8 cellular contexts compared by ENCODE assay signal in the genomic region with DNA sequence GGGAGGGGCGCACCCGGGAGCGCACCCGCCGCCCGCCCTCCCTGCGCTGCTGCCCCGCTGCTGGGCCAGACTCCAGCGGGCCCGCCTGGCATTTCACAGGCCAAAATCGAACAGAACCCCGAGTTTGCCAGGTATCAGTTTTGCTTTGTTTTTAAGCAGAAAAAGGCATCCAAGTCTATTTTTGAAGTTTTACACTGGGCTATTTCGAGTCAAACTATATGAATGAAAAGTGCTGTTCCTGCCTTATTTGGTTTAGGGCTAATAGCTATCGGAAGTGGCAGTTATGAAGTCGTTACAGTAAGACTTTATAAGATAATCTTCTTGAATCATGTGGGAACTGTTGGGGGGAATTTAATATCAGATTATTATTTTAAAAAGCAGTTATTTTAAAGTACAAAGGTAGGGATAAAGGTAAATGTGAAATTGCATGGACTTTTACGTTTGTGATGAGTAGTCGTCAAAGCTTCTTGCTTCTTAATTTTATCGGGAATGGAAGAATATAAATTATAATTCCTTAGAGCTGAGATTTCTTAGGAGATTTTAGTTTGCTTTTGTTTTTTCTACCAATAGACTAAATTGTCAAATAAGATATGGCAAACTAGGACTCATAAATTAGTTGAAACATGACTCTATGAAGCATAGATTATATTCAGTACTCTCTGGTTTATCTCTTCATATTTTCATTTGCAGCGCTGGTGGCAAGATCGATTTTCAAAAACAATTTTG. TPM values are rescaled to one million over a fixed set of nuclear protein-coding genes. Genes with fewer than 3 reads are reported as not detected.
DNase-seq lines count a peak whose midpoint lies in the region; ATAC-seq and TF ChIP-seq lines count a peak whose summit lies in the region.

No MANE protein-coding gene starts in this region.

- H3K36me3 ChIP-seq in HCT116 (ENCODE audit: control insufficient read depth in 1 of 2, insufficient read depth in 2 of 2, low read length in 2 of 2) (no peaks in the 10 kb centered on the region), adipocyte (ENCODE audit: control insufficient read depth, insufficient read depth, low read length, severe bottlenecking) (no peaks in the 10 kb centered on the region), left lung (no peaks in the 10 kb centered on the region), upper lobe of right lung (no peaks in the 10 kb centered on the region)

- POLR2A ChIA-PET in HCT116 (lab: Charles Lee) = no interaction called here

- H3K27me3 ChIP-seq in HCT116 (ENCODE audit: insufficient read depth, low read length) (no peaks in the 10 kb centered on the region), adipocyte (replicated peaks; ENCODE audit: control insufficient read depth, insufficient read depth, low read length) (no peaks in the 10 kb centered on the region), left lung (peaks cover 0 to 23% of the 10 kb centered on the region in 2 donors), upper lobe of right lung (no peaks in the 10 kb centered on the region)

- CTCF ChIA-PET in HCT116 (lab: Charles Lee) = no interaction called here

- H4K20me1 ChIP-seq in HCT116 (ENCODE audit: insufficient read depth) = no peaks in the 10 kb centered on the region

- peak; percentile 12 for DNase-seq in AG10803 (ENCODE audit: low read depth)
- no peak for DNase-seq in HCT116 (ENCODE audit: low read depth, low spot score)
- peak; percentile 79 for DNase-seq in adipocyte (ENCODE audit: low read depth)
- no peak for DNase-seq in left lung
- no peak for DNase-seq in upper lobe of right lung
- no peak for DNase-seq in NCI-H1930 (lab: John Stamatoyannopoulos, UW)
- no peak for DNase-seq in DMS53 treated with DMSO at 0.1 percent for 48 hours (lab: John Stamatoyannopoulos, UW; ENCODE audit: unreplicated experiment)
- DNase-seq in epidermal melanocyte (ENCODE audit: insufficient read length, low spot score) = no peak

- peak overlapping the region; percentile 48 for H3K9ac ChIP-seq in HCT116 (ENCODE audit: low read length)
- H3K9ac ChIP-seq in adipocyte (ENCODE audit: low read length) = peak overlapping the region; percentile 91

- no peaks in the 10 kb centered on the region for H3K9me2 ChIP-seq in HCT116 (ENCODE audit: insufficient read depth)

- peak overlapping the region; percentile 91 for H3K4me2 ChIP-seq in HCT116 (ENCODE audit: low read length)

- H3K4me1 ChIP-seq in HCT116 (ENCODE audit: control insufficient read depth in 1 of 2, insufficient read depth in 2 of 2, low read length in 2 of 2) (peaks cover 3 to 8% of the 10 kb centered on the region in 2 experiments; a peak in 2 of 4 replicates), adipocyte (ENCODE audit: control insufficient read depth, insufficient read depth, low read length) (peaks cover 22% of the 10 kb centered on the region), left lung (peaks cover 0 to 26% of the 10 kb centered on the region in 2 donors), upper lobe of right lung (no peaks in the 10 kb centered on the region)

- peak overlapping the region; percentile 93 for H3K4me3 ChIP-seq in AG10803 (ENCODE audit: low read length)
- peak overlapping the region; percentile 65 to 74 for H3K4me3 ChIP-seq in HCT116 (replicated peaks in 1 of 2; ENCODE audit: low read depth in 1 of 2, low read length in 2 of 2)
- H3K4me3 ChIP-seq in adipocyte (ENCODE audit: low read length) = peak overlapping the region; percentile 91
- H3K4me3 ChIP-seq in left lung = peak overlapping the region; percentile 67 to 79
- H3K4me3 ChIP-seq in upper lobe of right lung = peak overlapping the region; percentile 79

- RAD21 ChIA-PET in HCT116 (lab: Charles Lee; ENCODE audit: low non-redundant PET in 1 of 2, low total read pairs in 2 of 2, uncharacterized antibody in 2 of 2, unreplicated experiment in 2 of 2) = no interaction called here

- peak overlapping the region; percentile 8; the same call in 1 of the 2 replicates for H3K27ac ChIP-seq in HCT116 (ENCODE audit: low read depth, low read length)
- H3K27ac ChIP-seq in left lung = peak overlapping the region; percentile 83 to 88
- H3K27ac ChIP-seq in upper lobe of right lung = peak overlapping the region; percentile 84

- intact Hi-C loops in HCT116 (cut with micrococcal nuclease) (no loop called here), left lung (cut with DNase I) (no loop called here), upper lobe of right lung (cut with DNase I) (no loop called here)

- no peak for TF ChIP-seq RAD21 in HCT116 (IDR thresholded peaks at IDR 0.05; ENCODE audit: low read depth)

- no peak for TF ChIP-seq POLR2A in HCT116 (IDR thresholded peaks at IDR 0.05; ENCODE audit: borderline replicate concordance, extremely low read depth, insufficient read depth, insufficient read length)

- H2AFZ ChIP-seq in HCT116 (ENCODE audit: low read depth, low read length, poor library complexity, severe bottlenecking) = no peak overlapping the region

- H3K9me3 ChIP-seq in HCT116 (ENCODE audit: control insufficient read depth in 1 of 2, insufficient read depth in 1 of 2, low read depth in 1 of 2, low read length in 2 of 2) (no peaks in the 10 kb centered on the region), adipocyte (ENCODE audit: control insufficient read depth, low read length) (no peaks in the 10 kb centered on the region), left lung (no peaks in the 10 kb centered on the region), upper lobe of right lung (no peaks in the 10 kb centered on the region)

- no TSS peak for BruUV-seq in HCT116 (replicated peaks; lab: Mats Ljungman, UMichigan)

- TF ChIP-seq CTCF in AG10803 (conservative IDR thresholded peaks at IDR 0.05; ENCODE audit: low read length) = no peak
- no peak for TF ChIP-seq CTCF in HCT116 (IDR thresholded peaks at IDR 0.05 in 2 of 3, conservative IDR thresholded peaks at IDR 0.05 in 1 of 3; ENCODE audit: borderline replicate concordance in 1 of 3, insufficient read depth in 1 of 3, low read depth in 2 of 3, low read length in 2 of 3)
- no peak for TF ChIP-seq CTCF in left lung (IDR thresholded peaks at IDR 0.05)
- TF ChIP-seq CTCF in upper lobe of right lung (IDR thresholded peaks at IDR 0.05) = no peak

- ATAC-seq in HCT116 (no peak), left lung (no peak), upper lobe of right lung (no peak)

- no peaks in the 10 kb centered on the region for H3K79me2 ChIP-seq in HCT116 (ENCODE audit: insufficient read depth, low read length)

TF ChIP-seq in HCT116, 20 proteins besides CTCF, POLR2A, EP300 and RAD21 (continues in another document):
- TF ChIP-seq, protein P1, sequence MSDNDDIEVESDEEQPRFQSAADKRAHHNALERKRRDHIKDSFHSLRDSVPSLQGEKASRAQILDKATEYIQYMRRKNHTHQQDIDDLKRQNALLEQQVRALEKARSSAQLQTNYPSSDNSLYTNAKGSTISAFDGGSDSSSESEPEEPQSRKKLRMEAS (IDR thresholded peaks at IDR 0.05) = no peak
- no peak for TF ChIP-seq POLR2AphosphoS5 (IDR thresholded peaks at IDR 0.05; ENCODE audit: low read depth, low read length)
- no peak for TF ChIP-seq SIN3A (IDR thresholded peaks at IDR 0.05; ENCODE audit: low read depth)
- no peak for TF ChIP-seq JUND (IDR thresholded peaks at IDR 0.05)
- TF ChIP-seq, protein P2, sequence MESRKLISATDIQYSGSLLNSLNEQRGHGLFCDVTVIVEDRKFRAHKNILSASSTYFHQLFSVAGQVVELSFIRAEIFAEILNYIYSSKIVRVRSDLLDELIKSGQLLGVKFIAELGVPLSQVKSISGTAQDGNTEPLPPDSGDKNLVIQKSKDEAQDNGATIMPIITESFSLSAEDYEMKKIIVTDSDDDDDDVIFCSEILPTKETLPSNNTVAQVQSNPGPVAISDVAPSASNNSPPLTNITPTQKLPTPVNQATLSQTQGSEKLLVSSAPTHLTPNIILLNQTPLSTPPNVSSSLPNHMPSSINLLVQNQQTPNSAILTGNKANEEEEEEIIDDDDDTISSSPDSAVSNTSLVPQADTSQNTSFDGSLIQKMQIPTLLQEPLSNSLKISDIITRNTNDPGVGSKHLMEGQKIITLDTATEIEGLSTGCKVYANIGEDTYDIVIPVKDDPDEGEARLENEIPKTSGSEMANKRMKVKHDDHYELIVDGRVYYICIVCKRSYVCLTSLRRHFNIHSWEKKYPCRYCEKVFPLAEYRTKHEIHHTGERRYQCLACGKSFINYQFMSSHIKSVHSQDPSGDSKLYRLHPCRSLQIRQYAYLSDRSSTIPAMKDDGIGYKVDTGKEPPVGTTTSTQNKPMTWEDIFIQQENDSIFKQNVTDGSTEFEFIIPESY (IDR thresholded peaks at IDR 0.05; ENCODE audit: extremely low read depth, insufficient replicate concordance, low read length) = no peak
- no peak for TF ChIP-seq TCF7L2 (IDR thresholded peaks at IDR 0.05; ENCODE audit: borderline replicate concordance, extremely low read depth, insufficient read depth, insufficient read length)
- no peak for TF ChIP-seq FOSL1 (IDR thresholded peaks at IDR 0.05; ENCODE audit: low read depth)
- no peak for TF ChIP-seq EZH2 (IDR thresholded peaks at IDR 0.05)
- TF ChIP-seq EZH2phosphoT487 (IDR thresholded peaks at IDR 0.05; ENCODE audit: borderline replicate concordance) = no peak
- no peak for TF ChIP-seq CEBPB (IDR thresholded peaks at IDR 0.05; ENCODE audit: low read depth)
- TF ChIP-seq, protein P3, sequence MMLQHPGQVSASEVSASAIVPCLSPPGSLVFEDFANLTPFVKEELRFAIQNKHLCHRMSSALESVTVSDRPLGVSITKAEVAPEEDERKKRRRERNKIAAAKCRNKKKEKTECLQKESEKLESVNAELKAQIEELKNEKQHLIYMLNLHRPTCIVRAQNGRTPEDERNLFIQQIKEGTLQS (IDR thresholded peaks at IDR 0.05) = no peak
- no peak for TF ChIP-seq SRF (IDR thresholded peaks at IDR 0.05; ENCODE audit: low read depth)
- TF ChIP-seq SP1 (IDR thresholded peaks at IDR 0.05; ENCODE audit: low read depth) = no peak
- no peak for TF ChIP-seq ELF1 (IDR thresholded peaks at IDR 0.05; ENCODE audit: borderline replicate concordance, low read depth)
- TF ChIP-seq EGR1 (IDR thresholded peaks at IDR 0.05; ENCODE audit: low read depth) = no peak
- TF ChIP-seq YY1 (IDR thresholded peaks at IDR 0.05; ENCODE audit: extremely low read depth, insufficient replicate concordance, low read depth, low read length) = no peak

RNA-seq across cellular contexts. Expression of a gene that starts 1.1 kb away (rescaled TPM):
- total RNA-seq in HCT116 (2021; ENCODE audit: unreplicated experiment) = 8.2 TPM
- polyA plus RNA-seq in HCT116 (2012) = 2.2 and 4.1 TPM in 2 replicates
- total RNA-seq in left lung = 10 to 100 TPM; 48.4 to 50.5 TPM
- total RNA-seq in upper lobe of right lung = 61.3 TPM

Comparison
In these comparisons a context has a peak if more than half of its experiments do, and no peak if none do; other contexts are left out.
1. DNase-seq: peak in AG10803 (single experiment) and adipocyte (single experiment); none in HCT116 (single experiment), left lung (0 of 2), upper lobe of right lung (single experiment), NCI-H1930 (0 of 2), DMS53 treated with DMSO at 0.1 percent for 48 hours (single experiment) and epidermal melanocyte (single experiment).
2. H3K27ac ChIP-seq: peak in every context shown above with its lines; median percentile 86 in left lung; 84 in upper lobe of right lung; 8 in HCT116.
3. Peak in every context shown above with its lines, with median percentiles within 50 percentile points of each other: H3K4me3 ChIP-seq.